ENCODE assay signal across 23 cellular contexts in genomic region chr7:22137026-22137425, GRCh38.
A peak's percentile ranks its signal among the peaks of the same experiment; 100 is the strongest.
DNase-seq lines count a peak whose midpoint lies in the region; ATAC-seq, FAIRE-seq and TF ChIP-seq lines count a peak whose summit lies in the region.
"Had no signal": no experiment of that assay in that cellular context is flagged by ENCODE, and none has a peak within 500 bp of the region (broad histone marks: within the 10 kb centered on the region; RNA-seq: fewer than 3 reads in every experiment).

No MANE protein-coding gene starts in this region.

- TF ChIP-seq CTCF in astrocyte (IDR thresholded peaks at IDR 0.05; ENCODE audit: insufficient read depth, low read depth, low read length) = no peak
- TF ChIP-seq CTCF in fibroblast of villous mesenchyme (IDR thresholded peaks at IDR 0.05; ENCODE audit: insufficient read depth, low read depth, low read length) = no peak
- TF ChIP-seq CTCF in upper lobe of right lung (IDR thresholded peaks at IDR 0.05) = no peak
- no peak for TF ChIP-seq CTCF in PC-3 (conservative IDR thresholded peaks at IDR 0.05; ENCODE audit: low read depth, low read length)

- peaks cover 32% of the 10 kb centered on the region for H3K4me1 Mint-ChIP-seq in astrocyte (ENCODE audit: low read depth, unreplicated experiment)

- H3K27ac Mint-ChIP-seq in astrocyte (ENCODE audit: unreplicated experiment) = peak overlapping the region; percentile 94
- H3K27ac Mint-ChIP-seq: activated T-helper 1 cell treated with anti-CD3 and anti-CD28 coated beads, Interleukin-12 subunit alpha, Interleukin-12 subunit beta, Interleukin-2, Interleukin-4 antibody, amounts not matched to agents 30 ng/mL and 10 ng/mL and 1 ng/mL, durations not matched to agents 14 hours and 24 hours and 36 hours; GM23338 had no signal

- H3K9me3 Mint-ChIP-seq in astrocyte (ENCODE audit: unreplicated experiment) = no peaks in the 10 kb centered on the region
- H3K9me3 Mint-ChIP-seq: activated T-helper 1 cell treated with anti-CD3 and anti-CD28 coated beads, Interleukin-12 subunit alpha, Interleukin-12 subunit beta, Interleukin-2, Interleukin-4 antibody, amounts not matched to agents 30 ng/mL and 10 ng/mL and 1 ng/mL, durations not matched to agents 14 hours and 24 hours and 36 hours; GM23338 had no signal

- H3K27ac ChIP-seq in astrocyte (ENCODE audit: low read depth, low read length) = peak overlapping the region; percentile 51
- peak overlapping the region; percentile 5 for H3K27ac ChIP-seq in upper lobe of right lung
- no peak overlapping the region for H3K27ac ChIP-seq in PC-3 (ENCODE audit: low read length)
- H3K27ac ChIP-seq: adrenal gland, hepatocyte, PC-9 had no signal

- peaks cover 6% of the 10 kb centered on the region for H3K4me1 ChIP-seq in astrocyte (ENCODE audit: insufficient read depth, low read length)
- H3K4me1 ChIP-seq in upper lobe of right lung = peaks cover 21% of the 10 kb centered on the region
- H3K4me1 ChIP-seq in PC-3 (ENCODE audit: insufficient read depth, low read length) = no peaks in the 10 kb centered on the region
- H3K4me1 ChIP-seq: adrenal gland had no signal

- H3K9ac ChIP-seq in astrocyte (ENCODE audit: low read length) (no peak overlapping the region), PC-3 (ENCODE audit: low read length) (no peak overlapping the region)

- ATAC-seq in upper lobe of right lung (no peak), PC-3 (no peak)
- ATAC-seq: GM23338, left cardiac atrium, mucosa of descending colon had no signal

- H4K20me1 ChIP-seq in astrocyte (ENCODE audit: insufficient read depth, low read length) = no peaks in the 10 kb centered on the region
- H4K20me1 ChIP-seq in PC-3 (ENCODE audit: low read length) = no peaks in the 10 kb centered on the region

- peak overlapping the region; percentile 45 for H3K4me2 ChIP-seq in astrocyte (ENCODE audit: low read length)
- no peak overlapping the region for H3K4me2 ChIP-seq in PC-3 (ENCODE audit: low read length)
- H3K4me2 ChIP-seq: GM23338, hepatocyte, PC-9 had no signal

- FAIRE-seq in astrocyte (lab: Jason Lieb, UNC) = peak; percentile 78
- FAIRE-seq: colon, TTC549 had no signal

- H3K9me2 ChIP-seq in PC-3 (replicated peaks; ENCODE audit: low read length) = no peaks in the 10 kb centered on the region

- POLR2A ChIA-PET in PC-3 (lab: Charles Lee; ENCODE audit: unreplicated experiment) = no interaction called here

- intact Hi-C loops in upper lobe of right lung (cut with DNase I) (no loop called here), PC-3 (cut with micrococcal nuclease) (no loop called here)

- DNase-seq in GM04503 (ENCODE audit: low read depth) (peak; percentile 67), astrocyte (ENCODE audit: low read depth) (peak; percentile 84), fibroblast of villous mesenchyme (ENCODE audit: low read depth) (peak; percentile 12), upper lobe of right lung (no peak), AML-193 (lab: John Stamatoyannopoulos, UW) (no peak), PC-3 (no peak), NOMO-1 (lab: John Stamatoyannopoulos, UW; ENCODE audit: unreplicated experiment in 2 of 2) (no peak)
- DNase-seq: activated CD4-positive, alpha-beta T cell treated with anti-CD3 and anti-CD28 coated beads, Interleukin-2, amount 50 U/mL, for 4 hours; adrenal gland; erythroblast; left cardiac atrium; mucosa of descending colon; NCI-H1048; NCI-H2107; NCI-H526 treated with DMSO at 0.1 percent for 48 hours; nucleus accumbens; PC-9; stimulated activated CD4-positive, alpha-beta T cell treated with anti-CD3 and anti-CD28 coated beads, Interleukin-4, amount 100 ng/mL, for 24 hours had no signal

- H3K36me3 Mint-ChIP-seq in astrocyte (ENCODE audit: low read depth, unreplicated experiment) = no peaks in the 10 kb centered on the region

- peaks cover 3% of the 10 kb centered on the region for H3K27me3 Mint-ChIP-seq in astrocyte (ENCODE audit: low read depth, unreplicated experiment)

- H2AFZ ChIP-seq in astrocyte (ENCODE audit: low read depth, low read length) (no peak overlapping the region), PC-3 (ENCODE audit: low read length) (no peak overlapping the region)
- H2AFZ ChIP-seq: GM23338, hepatocyte, PC-9 had no signal

- no peaks in the 10 kb centered on the region for H3F3A ChIP-seq in PC-3 (ENCODE audit: low read length, unreplicated experiment)

- no peaks in the 10 kb centered on the region for H3K36me3 ChIP-seq in astrocyte (ENCODE audit: insufficient read depth, low read length)
- peaks cover 97% of the 10 kb centered on the region for H3K36me3 ChIP-seq in upper lobe of right lung
- no peaks in the 10 kb centered on the region for H3K36me3 ChIP-seq in PC-3 (ENCODE audit: low read depth, low read length)

- CTCF ChIA-PET in PC-3 (lab: Charles Lee) = no interaction called here

- no peaks in the 10 kb centered on the region for H3K9me3 ChIP-seq in astrocyte (ENCODE audit: insufficient read depth, low read depth, low read length)
- H3K9me3 ChIP-seq in upper lobe of right lung = no peaks in the 10 kb centered on the region
- no peaks in the 10 kb centered on the region for H3K9me3 ChIP-seq in PC-3 (ENCODE audit: low read length)
- H3K9me3 ChIP-seq: adrenal gland, mucosa of descending colon had no signal

- H3K4me3 Mint-ChIP-seq in astrocyte (ENCODE audit: unreplicated experiment) = no peak overlapping the region
- H3K4me3 Mint-ChIP-seq: activated T-helper 1 cell treated with anti-CD3 and anti-CD28 coated beads, Interleukin-12 subunit alpha, Interleukin-12 subunit beta, Interleukin-2, Interleukin-4 antibody, amounts not matched to agents 30 ng/mL and 10 ng/mL and 1 ng/mL, durations not matched to agents 14 hours and 24 hours and 36 hours; GM23338 had no signal

- H3K4me3 ChIP-seq in astrocyte (ENCODE audit: insufficient read depth, low read depth, low read length) (no peak overlapping the region), fibroblast of villous mesenchyme (ENCODE audit: low read depth, low read length) (no peak overlapping the region), upper lobe of right lung (no peak overlapping the region), PC-3 (ENCODE audit: low read length) (no peak overlapping the region)
- H3K4me3 ChIP-seq: adrenal gland, GM23338, hepatocyte, mucosa of descending colon, PC-9 had no signal

- H3K79me2 ChIP-seq in astrocyte (ENCODE audit: insufficient read depth, low read length) (no peaks in the 10 kb centered on the region), PC-3 (ENCODE audit: low read length) (no peaks in the 10 kb centered on the region)
- H3K79me2 ChIP-seq: hepatocyte had no signal

- H3K27me3 ChIP-seq in astrocyte (ENCODE audit: insufficient read depth, low read length) (no peaks in the 10 kb centered on the region), upper lobe of right lung (no peaks in the 10 kb centered on the region), PC-3 (ENCODE audit: low read length) (no peaks in the 10 kb centered on the region)
- H3K27me3 ChIP-seq: adrenal gland, hepatocyte had no signal

- no TSS peak for BruUV-seq in PC-3 (replicated peaks; lab: Mats Ljungman, UMichigan)

Comparison
In these comparisons a context has a peak if more than half of its experiments do, and no peak if none do; other contexts are left out.
1. DNase-seq: peak in GM04503 (single experiment), astrocyte (single experiment) and fibroblast of villous mesenchyme (single experiment); none in upper lobe of right lung (single experiment), AML-193 (0 of 2), PC-3 (single experiment) and NOMO-1 (0 of 2).